In the genomic region with DNA sequence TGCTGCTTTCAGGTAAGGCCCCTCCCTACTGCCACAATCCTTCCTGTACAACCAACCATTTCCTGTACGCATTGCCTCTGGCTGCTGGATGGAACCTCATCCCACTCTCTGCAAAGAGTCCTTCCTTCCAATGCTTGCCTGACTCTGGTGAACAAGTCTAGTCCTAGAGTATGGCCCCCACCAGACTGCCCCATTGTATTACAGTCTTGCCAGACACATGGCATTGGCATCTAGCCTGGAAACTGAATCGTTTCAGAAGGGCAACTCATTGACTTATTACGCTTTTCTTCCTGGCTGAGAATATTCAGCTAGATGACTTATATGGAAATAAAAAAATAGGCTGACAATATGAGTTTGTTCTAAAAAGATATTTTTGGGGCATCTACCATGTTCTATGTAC, we compare ENCODE assay signal across 1 cellular context.
TF ChIP-seq lines count a peak whose summit lies in the region.

No MANE protein-coding gene starts in this region.

TF ChIP-seq in endothelial cell of umbilical vein, 7 proteins besides CTCF, POLR2A, EP300 and RAD21 (continued from another document):
- TF ChIP-seq, protein P1, sequence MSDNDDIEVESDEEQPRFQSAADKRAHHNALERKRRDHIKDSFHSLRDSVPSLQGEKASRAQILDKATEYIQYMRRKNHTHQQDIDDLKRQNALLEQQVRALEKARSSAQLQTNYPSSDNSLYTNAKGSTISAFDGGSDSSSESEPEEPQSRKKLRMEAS (IDR thresholded peaks at IDR 0.05; ENCODE audit: insufficient read depth, insufficient read length): no peak
TF ChIP-seq in endothelial cell of umbilical vein: peak in this region for 0.
